In genomic region chr2:107584577-107584976, GRCh38 we compare ENCODE assay signal across 33 cellular contexts.
A peak's percentile ranks its signal among the peaks of the same experiment; 100 is the strongest.
DNase-seq lines count a peak whose midpoint lies in the region; ATAC-seq, FAIRE-seq and TF ChIP-seq lines count a peak whose summit lies in the region.
"Had no signal": no experiment of that assay in that cellular context is flagged by ENCODE, and none has a peak within 500 bp of the region (broad histone marks: within the 10 kb centered on the region; RNA-seq: fewer than 3 reads in every experiment).

No MANE protein-coding gene starts in this region.

- no peaks in the 10 kb centered on the region for H3K36me3 Mint-ChIP-seq in MCF 10A (ENCODE audit: insufficient read depth, unreplicated experiment)
- H3K36me3 Mint-ChIP-seq: activated naive CD8-positive, alpha-beta T cell treated with anti-CD3 and anti-CD28 coated beads for 36 hours; CD4-positive, CD25-positive, alpha-beta regulatory T cell; natural killer cell treated with Interleukin-12 subunit alpha and Interleukin-12 subunit beta and Interleukin-15 and Interleukin-18, amount 100 ng/mL, for 72 hours had no signal

- H3K9me3 ChIP-seq in breast epithelium = no peaks in the 10 kb centered on the region

- H3K9me3 Mint-ChIP-seq in MCF 10A (ENCODE audit: unreplicated experiment) = no peaks in the 10 kb centered on the region
- H3K9me3 Mint-ChIP-seq: activated CD4-positive, alpha-beta T cell treated with anti-CD3 and anti-CD28 coated beads, Interleukin-2, amount 10 ng/mL, durations not matched to agents 7 days and 5 days; activated naive CD8-positive, alpha-beta T cell treated with anti-CD3 and anti-CD28 coated beads for 36 hours had no signal

- no peak for TF ChIP-seq POLR2A in breast epithelium (IDR thresholded peaks at IDR 0.05)

- POLR2A ChIA-PET in MCF 10A (lab: Yijun Ruan, JAX) = no interaction called here

- intact Hi-C loops in MCF 10A (cut with micrococcal nuclease) (no loop called here), breast epithelium (cut with DNase I; ENCODE audit: low total_unique reads) (no loop called here)

- TF ChIP-seq CTCF in MCF 10A (IDR thresholded peaks at IDR 0.05; ENCODE audit: unreplicated experiment) (no peak), breast epithelium (IDR thresholded peaks at IDR 0.05) (no peak)

- no peaks in the 10 kb centered on the region for H3K36me3 ChIP-seq in breast epithelium

- DNase-seq in MCF 10A (ENCODE audit: unreplicated experiment) (peak; percentile 47), breast epithelium (ENCODE audit: low spot score in 2 of 2) (no peak), fibroblast of peridontal ligament (ENCODE audit: extremely low read depth) (peak; percentile 9), urothelium cell line (ENCODE audit: low spot score) (peak; percentile 36)
- DNase-seq in stimulated activated naive CD8-positive, alpha-beta T cell treated with anti-CD3 and anti-CD28 coated beads, Interleukin-15, Interleukin-2, amounts not matched to agents 100 U/mL and 50 U/mL, for 24 hours = no peak
- DNase-seq: activated B cell treated with CpG ODN at 0.5 μM for 24 hours; activated CD4-positive, alpha-beta T cell treated with anti-CD3 and anti-CD28 coated beads, Interleukin-2, amount 10 ng/mL, durations not matched to agents 7 days and 5 days; activated effector memory CD4-positive, alpha-beta T cell treated with anti-CD3 and anti-CD28 coated beads, Interleukin-2, amount 50 U/mL, for 16 hours; activated naive CD8-positive, alpha-beta T cell treated with anti-CD3 and anti-CD28 coated beads for 36 hours; activated T-cell treated with anti-CD3 and anti-CD28 coated beads, Interleukin-2, amount 50 U/mL, for 1 hour; AML-193; Calu3; CD4-positive, CD25-positive, alpha-beta regulatory T cell; cerebellar nuclear complex; DND-41; dorsolateral prefrontal cortex; H7; Karpas-422; left colon; NCI-H1048; NCI-H1694; NCI-H82; stimulated activated naive CD4-positive, alpha-beta T cell had no signal

- no peaks in the 10 kb centered on the region for H3K27me3 Mint-ChIP-seq in MCF 10A (ENCODE audit: insufficient read depth, unreplicated experiment)
- H3K27me3 Mint-ChIP-seq: activated B cell treated with CpG ODN at 0.5 μM for 24 hours; activated CD4-positive, alpha-beta T cell treated with anti-CD3 and anti-CD28 coated beads, Interleukin-2, amount 10 ng/mL, durations not matched to agents 7 days and 5 days; activated naive CD8-positive, alpha-beta T cell treated with anti-CD3 and anti-CD28 coated beads for 36 hours; CD4-positive, CD25-positive, alpha-beta regulatory T cell; natural killer cell treated with Interleukin-12 subunit alpha and Interleukin-12 subunit beta and Interleukin-15 and Interleukin-18, amount 100 ng/mL, for 72 hours had no signal

- FAIRE-seq in urothelium cell line (lab: Jason Lieb, UNC) = no peak
- FAIRE-seq: endometrium, GM12878, HepG2 had no signal

- BruUV-seq in MCF 10A (replicated peaks; lab: Mats Ljungman, UMichigan) = no TSS peak

- peaks cover 34% of the 10 kb centered on the region for H3K4me1 Mint-ChIP-seq in MCF 10A (ENCODE audit: insufficient read depth, unreplicated experiment)
- H3K4me1 Mint-ChIP-seq: activated B cell treated with CpG ODN at 0.5 μM for 24 hours; activated CD4-positive, alpha-beta T cell treated with anti-CD3 and anti-CD28 coated beads, Interleukin-2, amount 10 ng/mL, durations not matched to agents 7 days and 5 days; activated naive CD8-positive, alpha-beta T cell treated with anti-CD3 and anti-CD28 coated beads for 36 hours; CD4-positive, CD25-positive, alpha-beta regulatory T cell had no signal

- no peaks in the 10 kb centered on the region for H3K4me1 ChIP-seq in breast epithelium

- H3K4me3 Mint-ChIP-seq in MCF 10A (ENCODE audit: unreplicated experiment) = no peak overlapping the region
- H3K4me3 Mint-ChIP-seq: activated B cell treated with CpG ODN at 0.5 μM for 24 hours; activated CD4-positive, alpha-beta T cell treated with anti-CD3 and anti-CD28 coated beads, Interleukin-2, amount 10 ng/mL, durations not matched to agents 7 days and 5 days; activated naive CD8-positive, alpha-beta T cell treated with anti-CD3 and anti-CD28 coated beads for 36 hours; CD4-positive, CD25-positive, alpha-beta regulatory T cell; natural killer cell treated with Interleukin-12 subunit alpha and Interleukin-12 subunit beta and Interleukin-15 and Interleukin-18, amount 100 ng/mL, for 72 hours had no signal

- no peaks in the 10 kb centered on the region for H3K27me3 ChIP-seq in breast epithelium
- H3K27me3 ChIP-seq: dorsolateral prefrontal cortex, hepatocyte had no signal

- no peak overlapping the region for H3K4me3 ChIP-seq in breast epithelium
- H3K4me3 ChIP-seq: dorsolateral prefrontal cortex, GM12878, hepatocyte, skin epidermis had no signal

- CTCF ChIA-PET in MCF 10A (lab: Yijun Ruan, JAX) = interaction anchor here (0.9 to 1.6 kb wide), 2 partner anchors 9 to 10 kb away, joined by 3 to 6 read pairs; no protein-coding TSS in a partner anchor

- ATAC-seq in SK-N-SH treated with all-trans-retinoic acid at 6 μM for 48 hours (peak; percentile 74), HG03457 (IDR thresholded peaks at IDR 0.05; ENCODE audit: unreplicated experiment) (no peak), HG03135 (IDR thresholded peaks at IDR 0.05; ENCODE audit: unreplicated experiment) (no peak)
- no peak for ATAC-seq in stimulated activated naive CD8-positive, alpha-beta T cell treated with anti-CD3 and anti-CD28 coated beads, Interleukin-15, Interleukin-2, amounts not matched to agents 100 U/mL and 50 U/mL, for 24 hours
- ATAC-seq: GM12878; HepG2; left colon; natural killer cell treated with Interleukin-12 subunit alpha and Interleukin-12 subunit beta and Interleukin-15 and Interleukin-18, amount 100 ng/mL, for 72 hours had no signal

- H3K27ac Mint-ChIP-seq in MCF 10A (ENCODE audit: low read depth, unreplicated experiment) = peak overlapping the region; percentile 81
- H3K27ac Mint-ChIP-seq: activated B cell treated with CpG ODN at 0.5 μM for 24 hours; activated CD4-positive, alpha-beta T cell treated with anti-CD3 and anti-CD28 coated beads, Interleukin-2, amount 10 ng/mL, durations not matched to agents 7 days and 5 days; activated naive CD8-positive, alpha-beta T cell treated with anti-CD3 and anti-CD28 coated beads for 36 hours; CD4-positive, CD25-positive, alpha-beta regulatory T cell; natural killer cell treated with Interleukin-12 subunit alpha and Interleukin-12 subunit beta and Interleukin-15 and Interleukin-18, amount 100 ng/mL, for 72 hours had no signal

- H3K27ac ChIP-seq in breast epithelium = no peak overlapping the region
- H3K27ac ChIP-seq: 22Rv1, dorsolateral prefrontal cortex, hepatocyte, skin epidermis had no signal

TF ChIP-seq in SK-N-SH treated with all-trans-retinoic acid at 6 μM for 48 hours, 23 proteins besides CTCF, POLR2A, EP300 and RAD21:
- no peak for TF ChIP-seq TCF4 (CRISPR knock-in tag; IDR thresholded peaks at IDR 0.05; ENCODE audit: borderline replicate concordance)
- no peak for TF ChIP-seq RARB (CRISPR knock-in tag; IDR thresholded peaks at IDR 0.05)
- no peak for TF ChIP-seq ZNF70 (CRISPR knock-in tag; IDR thresholded peaks at IDR 0.05)
- no peak for TF ChIP-seq ZNF565 (CRISPR knock-in tag; conservative IDR thresholded peaks at IDR 0.05; ENCODE audit: low read depth)
- TF ChIP-seq SNAI2 (CRISPR knock-in tag; IDR thresholded peaks at IDR 0.05) = no peak
- TF ChIP-seq, protein P1, sequence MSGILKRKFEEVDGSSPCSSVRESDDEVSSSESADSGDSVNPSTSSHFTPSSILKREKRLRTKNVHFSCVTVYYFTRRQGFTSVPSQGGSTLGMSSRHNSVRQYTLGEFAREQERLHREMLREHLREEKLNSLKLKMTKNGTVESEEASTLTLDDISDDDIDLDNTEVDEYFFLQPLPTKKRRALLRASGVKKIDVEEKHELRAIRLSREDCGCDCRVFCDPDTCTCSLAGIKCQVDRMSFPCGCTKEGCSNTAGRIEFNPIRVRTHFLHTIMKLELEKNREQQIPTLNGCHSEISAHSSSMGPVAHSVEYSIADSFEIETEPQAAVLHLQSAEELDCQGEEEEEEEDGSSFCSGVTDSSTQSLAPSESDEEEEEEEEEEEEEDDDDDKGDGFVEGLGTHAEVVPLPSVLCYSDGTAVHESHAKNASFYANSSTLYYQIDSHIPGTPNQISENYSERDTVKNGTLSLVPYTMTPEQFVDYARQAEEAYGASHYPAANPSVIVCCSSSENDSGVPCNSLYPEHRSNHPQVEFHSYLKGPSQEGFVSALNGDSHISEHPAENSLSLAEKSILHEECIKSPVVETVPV (CRISPR knock-in tag; IDR thresholded peaks at IDR 0.05) = no peak
- no peak for TF ChIP-seq ESRRG (CRISPR knock-in tag; IDR thresholded peaks at IDR 0.05)
- no peak for TF ChIP-seq PPARA (CRISPR knock-in tag; IDR thresholded peaks at IDR 0.05; ENCODE audit: borderline replicate concordance)
- TF ChIP-seq ARNTL (CRISPR knock-in tag; IDR thresholded peaks at IDR 0.05; ENCODE audit: borderline replicate concordance, low read depth) = no peak
- TF ChIP-seq TOX (CRISPR knock-in tag; IDR thresholded peaks at IDR 0.05; ENCODE audit: borderline replicate concordance) = no peak

Comparison
In these comparisons a context has a peak if more than half of its experiments do, and no peak if none do; other contexts are left out.
1. DNase-seq: peak in MCF 10A (single experiment), fibroblast of peridontal ligament (single experiment) and urothelium cell line (single experiment); none in breast epithelium (0 of 2) and stimulated activated naive CD8-positive, alpha-beta T cell treated with anti-CD3 and anti-CD28 coated beads, Interleukin-15, Interleukin-2, amounts not matched to agents 100 U/mL and 50 U/mL, for 24 hours (single experiment).